Comparison of ENCODE assay signal across 21 cellular contexts in the genomic region with DNA sequence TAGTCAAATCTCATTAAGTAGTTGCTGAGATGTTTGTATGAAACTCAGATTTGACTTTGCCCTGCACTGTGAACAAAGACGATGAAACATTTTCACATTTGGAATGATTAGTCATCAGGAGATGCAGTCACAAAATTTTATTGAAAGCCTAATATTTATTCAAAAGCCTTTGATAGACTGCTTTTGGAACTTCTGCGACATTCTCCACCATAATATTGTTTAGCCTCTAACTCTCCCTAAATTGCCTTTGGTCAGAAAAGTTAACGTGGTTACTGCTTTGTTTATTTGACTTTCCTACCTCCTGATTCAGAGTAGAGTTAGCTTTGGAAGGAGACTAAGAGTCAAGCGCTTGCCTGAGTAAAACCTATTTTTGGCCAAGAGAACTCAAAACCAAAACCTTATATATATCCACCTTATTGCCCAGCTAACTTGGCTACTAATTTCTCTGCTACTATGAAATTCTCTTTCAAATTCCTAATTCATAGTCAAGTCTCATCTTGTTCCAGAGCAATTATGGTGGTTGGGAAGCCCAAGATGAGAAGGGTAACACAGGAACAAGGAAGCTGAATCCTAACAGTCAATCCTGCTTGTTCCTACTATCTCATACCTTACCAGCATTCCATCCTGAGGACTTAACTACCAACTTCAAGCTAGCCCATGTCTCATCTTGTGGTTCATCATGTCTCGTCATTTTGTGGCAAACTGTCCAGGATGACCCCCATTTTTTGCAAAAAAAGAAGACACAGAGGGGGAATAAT.
A peak's percentile ranks its signal among the peaks of the same experiment; 100 is the strongest.
DNase-seq lines count a peak whose midpoint lies in the region; ATAC-seq and TF ChIP-seq lines count a peak whose summit lies in the region.
"Had no signal": no experiment of that assay in that cellular context is flagged by ENCODE, and none has a peak within 500 bp of the region (broad histone marks: within the 10 kb centered on the region; RNA-seq: fewer than 3 reads in every experiment).

No MANE protein-coding gene starts in this region.

- no peak overlapping the region for H3K4me3 Mint-ChIP-seq in effector memory CD8-positive, alpha-beta T cell
- H3K4me3 Mint-ChIP-seq in activated CD4-positive, alpha-beta T cell treated with anti-CD3 and anti-CD28 coated beads, Interleukin-2, amount 10 ng/mL, durations not matched to agents 7 days and 5 days: no peak overlapping the region
- H3K4me3 Mint-ChIP-seq: activated B cell treated with CpG ODN at 0.5 μM for 24 hours; activated naive CD8-positive, alpha-beta T cell treated with anti-CD3 and anti-CD28 coated beads for 36 hours; CD4-positive, alpha-beta memory T cell had no signal

- intact Hi-C loops in esophagus squamous epithelium (cut with DNase I): no loop called here

- H3K27me3 Mint-ChIP-seq in effector memory CD8-positive, alpha-beta T cell: no peaks in the 10 kb centered on the region
- no peaks in the 10 kb centered on the region for H3K27me3 Mint-ChIP-seq in activated CD4-positive, alpha-beta T cell treated with anti-CD3 and anti-CD28 coated beads, Interleukin-2, amount 10 ng/mL, durations not matched to agents 7 days and 5 days
- H3K27me3 Mint-ChIP-seq: activated B cell treated with CpG ODN at 0.5 μM for 24 hours; activated naive CD8-positive, alpha-beta T cell treated with anti-CD3 and anti-CD28 coated beads for 36 hours; CD4-positive, alpha-beta memory T cell had no signal

- TF ChIP-seq CTCF in thoracic aorta (IDR thresholded peaks at IDR 0.05) (no peak), esophagus squamous epithelium (IDR thresholded peaks at IDR 0.05) (no peak)

- H3K27ac Mint-ChIP-seq in effector memory CD8-positive, alpha-beta T cell: no peak overlapping the region
- no peak overlapping the region for H3K27ac Mint-ChIP-seq in activated CD4-positive, alpha-beta T cell treated with anti-CD3 and anti-CD28 coated beads, Interleukin-2, amount 10 ng/mL, durations not matched to agents 7 days and 5 days
- H3K27ac Mint-ChIP-seq: activated B cell treated with CpG ODN at 0.5 μM for 24 hours; activated naive CD8-positive, alpha-beta T cell treated with anti-CD3 and anti-CD28 coated beads for 36 hours; CD4-positive, alpha-beta memory T cell had no signal

- H3K4me1 ChIP-seq in adipocyte (ENCODE audit: control insufficient read depth, insufficient read depth, low read length): no peaks in the 10 kb centered on the region
- no peaks in the 10 kb centered on the region for H3K4me1 ChIP-seq in thoracic aorta (ENCODE audit: control insufficient read depth in 1 of 2, low read depth in 2 of 2)
- no peaks in the 10 kb centered on the region for H3K4me1 ChIP-seq in esophagus squamous epithelium

- no peak for ATAC-seq in thoracic aorta (ENCODE audit: insufficient number of reproducible peaks, low FRiP score, low read depth)
- no peak for ATAC-seq in effector memory CD8-positive, alpha-beta T cell (replicated peaks)
- ATAC-seq: esophagus mucosa, K562 had no signal

- H3K9me3 ChIP-seq in adipocyte (ENCODE audit: control insufficient read depth, low read length) (no peaks in the 10 kb centered on the region), thoracic aorta (no peaks in the 10 kb centered on the region), esophagus squamous epithelium (no peaks in the 10 kb centered on the region)

- H3K4me3 ChIP-seq in adipocyte (ENCODE audit: low read length): no peak overlapping the region
- peak overlapping the region; percentile 35 for H3K4me3 ChIP-seq in thoracic aorta
- no peak overlapping the region for H3K4me3 ChIP-seq in esophagus squamous epithelium
- H3K4me3 ChIP-seq: K562 had no signal

- H3K27me3 ChIP-seq in adipocyte (replicated peaks; ENCODE audit: control insufficient read depth, insufficient read depth, low read length): no peaks in the 10 kb centered on the region
- no peaks in the 10 kb centered on the region for H3K27me3 ChIP-seq in thoracic aorta (replicated peaks; ENCODE audit: insufficient read depth)
- no peaks in the 10 kb centered on the region for H3K27me3 ChIP-seq in esophagus squamous epithelium

- POLR2A ChIA-PET in activated CD4-positive, alpha-beta T cell treated with anti-CD3 and anti-CD28 coated beads, Interleukin-2, amount 10 ng/mL, durations not matched to agents 7 days and 5 days (lab: Charles Lee): no interaction called here

- H3K27ac ChIP-seq in thoracic aorta (peak overlapping the region in 1 of 2 donors; percentile 42), esophagus squamous epithelium (no peak overlapping the region)

- no peak for TF ChIP-seq POLR2A in esophagus squamous epithelium (IDR thresholded peaks at IDR 0.05)

- 47 to 59% methylated on average over 5 of the region's 5 CpGs for WGBS in esophagus squamous epithelium, 2 donors

- DNase-seq in EH (ENCODE audit: low read depth) (peak; percentile 34), adipocyte (ENCODE audit: low read depth) (peak; percentile 6), fibroblast of peridontal ligament (ENCODE audit: extremely low read depth) (peak; percentile 34), thoracic aorta (ENCODE audit: low spot score) (no peak), esophagus squamous epithelium (lab: John Stamatoyannopoulos, UW) (no peak)
- DNase-seq in effector memory CD8-positive, alpha-beta T cell: no peak
- DNase-seq in activated CD4-positive, alpha-beta T cell treated with anti-CD3 and anti-CD28 coated beads, Interleukin-2, amount 10 ng/mL, durations not matched to agents 7 days and 5 days: no peak
- DNase-seq: activated B cell treated with CpG ODN at 0.5 μM for 24 hours; activated CD4-positive, alpha-beta T cell treated with anti-CD3 and anti-CD28 coated beads, Interleukin-2, amount 50 U/mL, for 4 hours; activated naive CD8-positive, alpha-beta T cell treated with anti-CD3 and anti-CD28 coated beads for 36 hours; CD4-positive, alpha-beta memory T cell; effector memory CD4-positive, alpha-beta T cell; mesenchymal stem cell; NCI-H1417 treated with DMSO at 0.1 percent for 48 hours; NCI-H446 treated with DMSO at 0.1 percent for 48 hours; OCI-M1; small intestine; stimulated activated CD4-positive, alpha-beta T cell treated with anti-CD3 and anti-CD28 coated beads, Interleukin-2, amount 100 ng/mL, for 24 hours; T1000 had no signal

- no peaks in the 10 kb centered on the region for H3K36me3 Mint-ChIP-seq in effector memory CD8-positive, alpha-beta T cell (ENCODE audit: insufficient read depth)
- H3K36me3 Mint-ChIP-seq in activated CD4-positive, alpha-beta T cell treated with anti-CD3 and anti-CD28 coated beads, Interleukin-2, amount 10 ng/mL, durations not matched to agents 7 days and 5 days (ENCODE audit: low read depth): no peaks in the 10 kb centered on the region
- H3K36me3 Mint-ChIP-seq: activated naive CD8-positive, alpha-beta T cell treated with anti-CD3 and anti-CD28 coated beads for 36 hours; CD4-positive, alpha-beta memory T cell had no signal

- H3K9ac ChIP-seq in adipocyte (ENCODE audit: low read length): no peak overlapping the region

- CTCF ChIA-PET in activated CD4-positive, alpha-beta T cell treated with anti-CD3 and anti-CD28 coated beads, Interleukin-2, amount 10 ng/mL, durations not matched to agents 7 days and 5 days (lab: Charles Lee): no interaction called here

- H3K4me1 Mint-ChIP-seq in effector memory CD8-positive, alpha-beta T cell (ENCODE audit: low read depth in 2 of 2): no peaks in the 10 kb centered on the region
- no peaks in the 10 kb centered on the region for H3K4me1 Mint-ChIP-seq in activated CD4-positive, alpha-beta T cell treated with anti-CD3 and anti-CD28 coated beads, Interleukin-2, amount 10 ng/mL, durations not matched to agents 7 days and 5 days
- H3K4me1 Mint-ChIP-seq: activated B cell treated with CpG ODN at 0.5 μM for 24 hours; activated naive CD8-positive, alpha-beta T cell treated with anti-CD3 and anti-CD28 coated beads for 36 hours; CD4-positive, alpha-beta memory T cell had no signal

- no peaks in the 10 kb centered on the region for H3K36me3 ChIP-seq in adipocyte (ENCODE audit: control insufficient read depth, insufficient read depth, low read length, severe bottlenecking)
- no peaks in the 10 kb centered on the region for H3K36me3 ChIP-seq in thoracic aorta
- H3K36me3 ChIP-seq in esophagus squamous epithelium: no peaks in the 10 kb centered on the region

- H3K9me3 Mint-ChIP-seq in effector memory CD8-positive, alpha-beta T cell: peaks cover 4 to 7% of the 10 kb centered on the region in 2 donors
- H3K9me3 Mint-ChIP-seq in activated CD4-positive, alpha-beta T cell treated with anti-CD3 and anti-CD28 coated beads, Interleukin-2, amount 10 ng/mL, durations not matched to agents 7 days and 5 days: no peaks in the 10 kb centered on the region
- H3K9me3 Mint-ChIP-seq: activated B cell treated with CpG ODN at 0.5 μM for 24 hours; activated naive CD8-positive, alpha-beta T cell treated with anti-CD3 and anti-CD28 coated beads for 36 hours; CD4-positive, alpha-beta memory T cell had no signal

Comparison
In these comparisons a context has a peak if more than half of its experiments do, and no peak if none do; other contexts are left out.
1. DNase-seq: peak in EH (single experiment), adipocyte (single experiment) and fibroblast of peridontal ligament (single experiment); none in thoracic aorta (single experiment), effector memory CD8-positive, alpha-beta T cell (0 of 3), activated CD4-positive, alpha-beta T cell treated with anti-CD3 and anti-CD28 coated beads, Interleukin-2, amount 10 ng/mL, durations not matched to agents 7 days and 5 days (single experiment) and esophagus squamous epithelium (single experiment).